ENCODE assay signal across 31 cellular contexts in genomic region chr19:52099497-52100138, GRCh38. TPM values are rescaled to one million over a fixed set of nuclear protein-coding genes. Genes with fewer than 3 reads are reported as not detected.
A peak's percentile ranks its signal among the peaks of the same experiment; 100 is the strongest.
DNase-seq lines count a peak whose midpoint lies in the region; ATAC-seq, FAIRE-seq and TF ChIP-seq lines count a peak whose summit lies in the region.
"Had no signal": no experiment of that assay in that cellular context is flagged by ENCODE, and none has a peak within 500 bp of the region (broad histone marks: within the 10 kb centered on the region; RNA-seq: fewer than 3 reads in every experiment).

No MANE protein-coding gene starts in this region.

- TF ChIP-seq EP300 in transverse colon (IDR thresholded peaks at IDR 0.05; ENCODE audit: low read depth), result no peak

- WGBS in transverse colon (ENCODE audit: low coverage in 1 of 2), 2 donors, result 95 to 100% methylated on average over 2 of the region's 2 CpGs
- WGBS in pancreas, 2 donors, result 73 to 78% methylated on average over 2 of the region's 2 CpGs

- no peaks in the 10 kb centered on the region for H3K27me3 ChIP-seq in transverse colon
- no peaks in the 10 kb centered on the region for H3K27me3 ChIP-seq in pancreas
- H3K27me3 ChIP-seq: spleen had no signal

- no peak for TF ChIP-seq POLR2A in transverse colon (IDR thresholded peaks at IDR 0.05)

- H3K4me1 ChIP-seq in transverse colon, result peaks cover 0 to 4% (median 0%) of the 10 kb centered on the region in 4 donors
- no peaks in the 10 kb centered on the region for H3K4me1 ChIP-seq in pancreas

- H3K4me3 ChIP-seq in fibroblast of villous mesenchyme (ENCODE audit: low read depth, low read length), result no peak overlapping the region
- H3K4me3 ChIP-seq in transverse colon, result no peak overlapping the region
- H3K4me3 ChIP-seq in pancreas, result no peak overlapping the region
- H3K4me3 ChIP-seq: GM23338, spleen, thoracic aorta had no signal

- FAIRE-seq in urothelium cell line (lab: Jason Lieb, UNC), result no peak
- FAIRE-seq in pancreas (lab: Jason Lieb, UNC), result no peak
- FAIRE-seq: endometrium had no signal

- intact Hi-C loops in transverse colon (cut with DNase I; ENCODE audit: low total_unique reads) (no loop called here), pancreas (cut with DNase I) (no loop called here)

- no peak for ATAC-seq in pancreas
- ATAC-seq: activated naive CD4-positive, alpha-beta T cell treated with anti-CD3 and anti-CD28 coated beads, Interleukin-2, amount 50 U/mL, for 72 hours; GM23338; left cardiac atrium; Right ventricle myocardium inferior had no signal

- TF ChIP-seq CTCF in fibroblast of villous mesenchyme (IDR thresholded peaks at IDR 0.05; ENCODE audit: insufficient read depth, low read depth, low read length), result no peak
- TF ChIP-seq CTCF in transverse colon (IDR thresholded peaks at IDR 0.05), result no peak
- no peak for TF ChIP-seq CTCF in pancreas (IDR thresholded peaks at IDR 0.05)

- peaks cover 7 to 50% of the 10 kb centered on the region in 2 donors for H3K9me3 ChIP-seq in transverse colon
- H3K9me3 ChIP-seq in pancreas, result no peaks in the 10 kb centered on the region

- in situ Hi-C loops in transverse colon (cut with MboI; ENCODE audit: low pct_ligation_motif_present in 1 of 4, low pct_unique_long_range_greater_than_20kb in 1 of 4, low sequenced_read_pairs in 3 of 4), result loop anchor here in 1 of 4 donors (10.0 kb wide), 1 partner anchor 855 kb away; no protein-coding TSS in a partner anchor

- H3K36me3 ChIP-seq in transverse colon (no peaks in the 10 kb centered on the region), pancreas (no peaks in the 10 kb centered on the region)
- H3K36me3 ChIP-seq: spleen, thoracic aorta had no signal

- DNase-seq in HCEC 1CT, result peak; percentile 45
- DNase-seq in RPMI7951 (ENCODE audit: low read depth), result peak; percentile 21
- peak; percentile 41 for DNase-seq in fibroblast of villous mesenchyme (ENCODE audit: low read depth)
- DNase-seq in urothelium cell line (ENCODE audit: low spot score), result peak; percentile 8
- no peak for DNase-seq in NCI-H2196 treated with DMSO at 0.1 percent for 48 hours (lab: John Stamatoyannopoulos, UW; ENCODE audit: unreplicated experiment)
- no peak for DNase-seq in transverse colon
- no peak for DNase-seq in pancreas
- DNase-seq: activated CD4-positive, alpha-beta memory T cell treated with anti-CD3 and anti-CD28 coated beads for 36 hours; activated CD8-positive, alpha-beta memory T cell treated with anti-CD3 and anti-CD28 coated beads, Interleukin-2, amount 50 U/mL, for 48 hours; aorta; CD4-positive, alpha-beta T cell; central memory CD4-positive, alpha-beta T cell; dermis blood vessel endothelial cell; DMS153; GF-D8; head of caudate nucleus; left cardiac atrium; mesenchymal stem cell; NCI-H1092 treated with DMSO at 0.1 percent for 48 hours; NCI-H2029; NCI-H446; NCI-H82; spleen; stimulated activated CD4-positive, alpha-beta T cell treated with anti-CD3 and anti-CD28 coated beads, Interleukin-4, amount 100 ng/mL, for 1 hour; stimulated activated naive CD4-positive, alpha-beta T cell treated with Interleukin-2 at 50 U/mL for 16 hours; T-helper 9 cell had no signal

- H3K27ac ChIP-seq in transverse colon, result no peak overlapping the region
- H3K27ac ChIP-seq in pancreas, result no peak overlapping the region
- H3K27ac ChIP-seq: spleen, thoracic aorta had no signal

RNA-seq across cellular contexts. Expression of gene ZNF841, which starts 4.1 kb away (rescaled TPM):
- 7.4 and 11.9 TPM in 2 replicates for total RNA-seq in RPMI7951 (2014; rRNA removed; shearing (Covaris generic))
- total RNA-seq in fibroblast of villous mesenchyme, result 22.9 and 41.9 TPM in 2 replicates
- 10 to 100 TPM; 15.7 to 23.7 (median 21.1) TPM for total RNA-seq in transverse colon
- total RNA-seq in pancreas, result 10 to 100 TPM in 5 of 6 donors, 1 to 10 TPM in 1; 7.6 to 20.2 (median 11.7) TPM
- polyA plus RNA-seq in pancreas, result 10 to 100 TPM; 15.3 to 18.3 TPM

RNA-seq across cellular contexts. Expression of gene ZNF616, which starts 40.1 kb away (rescaled TPM):
- 7.8 and 8.0 TPM in 2 replicates for total RNA-seq in RPMI7951 (2014; rRNA removed; shearing (Covaris generic))
- 7.4 and 12.5 TPM in 2 replicates for total RNA-seq in fibroblast of villous mesenchyme
- 1 to 10 TPM; 2.2 to 8.4 (median 7.2) TPM for total RNA-seq in transverse colon
- 1 to 10 TPM; 3.9 to 9.1 (median 5.5) TPM for total RNA-seq in pancreas
- 1 to 10 TPM; 2.4 TPM for polyA plus RNA-seq in pancreas

RNA-seq across cellular contexts. Expression of gene ZNF432, which starts 51.0 kb away (rescaled TPM):
- 7.1 and 7.6 TPM in 2 replicates for total RNA-seq in RPMI7951 (2014; rRNA removed; shearing (Covaris generic))
- total RNA-seq in fibroblast of villous mesenchyme (7.4 and 10.8 TPM in 2 replicates), transverse colon (10 to 100 TPM in 2 of 4 donors, 1 to 10 TPM in 2; 8.0 to 16.1 (median 10.1) TPM), pancreas (10 to 100 TPM in 4 of 6 donors, 1 to 10 TPM in 2; 4.8 to 12.6 (median 11.0) TPM)
- polyA plus RNA-seq in pancreas, result 10 to 100 TPM; 13.9 to 26.0 TPM

Comparison
In these comparisons a context has a peak if more than half of its experiments do, and no peak if none do; other contexts are left out.
1. DNase-seq: peak in HCEC 1CT (single experiment), RPMI7951 (single experiment), fibroblast of villous mesenchyme (single experiment) and urothelium cell line (single experiment); none in NCI-H2196 treated with DMSO at 0.1 percent for 48 hours (single experiment), transverse colon (single experiment) and pancreas (0 of 6).